ENCODE assay signal across 32 cellular contexts in the genomic region with DNA sequence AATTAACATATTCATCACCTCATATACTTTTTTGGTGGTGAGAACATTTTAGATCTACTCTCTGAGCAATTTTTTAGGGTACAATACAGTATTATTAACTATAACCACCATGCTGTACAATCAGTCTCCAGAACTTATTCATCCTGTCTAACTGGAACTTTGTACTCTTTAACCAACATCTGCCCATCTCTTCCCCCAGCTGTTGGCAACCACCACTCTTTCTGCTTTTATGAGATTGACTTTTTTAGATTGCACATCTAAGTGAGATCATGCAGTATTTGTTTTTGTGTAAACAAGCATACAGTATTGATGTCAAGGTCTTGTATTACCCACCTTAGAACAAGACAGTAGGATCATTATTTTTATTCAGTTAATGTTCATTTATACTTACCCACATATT.
A peak's percentile ranks its signal among the peaks of the same experiment; 100 is the strongest.
DNase-seq lines count a peak whose midpoint lies in the region; ATAC-seq, FAIRE-seq and TF ChIP-seq lines count a peak whose summit lies in the region.
"Had no signal": no experiment of that assay in that cellular context is flagged by ENCODE, and none has a peak within 500 bp of the region (broad histone marks: within the 10 kb centered on the region; RNA-seq: fewer than 3 reads in every experiment).

No MANE protein-coding gene starts in this region.

- FAIRE-seq in astrocyte (lab: Jason Lieb, UNC) (peak; percentile 94), pancreas (lab: Jason Lieb, UNC) (peak; percentile 20)

- H3K36me3 ChIP-seq in astrocyte (ENCODE audit: insufficient read depth, low read length) (no peaks in the 10 kb centered on the region), pancreas (no peaks in the 10 kb centered on the region)
- H3K36me3 ChIP-seq: gastrocnemius medialis, sigmoid colon, SJCRH30, upper lobe of left lung had no signal

- DNase-seq in DMS53 (lab: John Stamatoyannopoulos, UW) (peak; percentile 28), DMS53 treated with DMSO at 0.1 percent for 48 hours (lab: John Stamatoyannopoulos, UW; ENCODE audit: unreplicated experiment) (no peak), LNCaP clone FGC (ENCODE audit: low read depth) (peak; percentile 53), astrocyte (ENCODE audit: low read depth) (no peak), pancreas (no peak), NCI-H748 (lab: John Stamatoyannopoulos, UW; ENCODE audit: unreplicated experiment) (no peak), glomerular visceral epithelial cell (ENCODE audit: extremely low spot score) (no peak)
- no peak for DNase-seq in stimulated activated CD4-positive, alpha-beta T cell treated with anti-CD3 and anti-CD28 coated beads, Interleukin-4, amount 100 ng/mL, for 4 hours
- DNase-seq: activated CD4-positive, alpha-beta T cell treated with anti-CD3 and anti-CD28 coated beads, Interleukin-2, amount 50 U/mL, for 4 hours; activated CD8-positive, alpha-beta memory T cell treated with anti-CD3 and anti-CD28 coated beads, Interleukin-2, amount 50 U/mL, for 48 hours; amygdala; CD4-positive, alpha-beta memory T cell; DMS 273 treated with DMSO at 0.1 percent for 48 hours; gastrocnemius medialis; GOT3; KG1; mammary epithelial cell; mucosa of descending colon; NCI-H1436; NCI-H2081 treated with DMSO at 0.1 percent for 48 hours; NCI-H345; NCI-H774; occipital lobe; psoas muscle; RPMI8226; sigmoid colon; SJCRH30; upper lobe of left lung had no signal

- no peaks in the 10 kb centered on the region for H3K79me2 ChIP-seq in astrocyte (ENCODE audit: insufficient read depth, low read length)

- H3K9ac ChIP-seq in astrocyte (ENCODE audit: low read length): no peak overlapping the region

- H3K4me3 ChIP-seq in LNCaP clone FGC (ENCODE audit: low read depth, low read length) (no peak overlapping the region), astrocyte (ENCODE audit: insufficient read depth, low read depth, low read length) (no peak overlapping the region), pancreas (no peak overlapping the region)
- H3K4me3 ChIP-seq: gastrocnemius medialis, GM12878, mucosa of descending colon, psoas muscle, sigmoid colon, SJCRH30, upper lobe of left lung had no signal

- H3K36me3 Mint-ChIP-seq in astrocyte (ENCODE audit: low read depth, unreplicated experiment): no peaks in the 10 kb centered on the region
- H3K36me3 Mint-ChIP-seq: CD4-positive, alpha-beta memory T cell; natural killer cell treated with Interleukin-12 subunit alpha and Interleukin-12 subunit beta and Interleukin-15 and Interleukin-18, amount 100 ng/mL, for 72 hours had no signal

- H3K4me1 Mint-ChIP-seq in astrocyte (ENCODE audit: low read depth, unreplicated experiment): peaks cover 34% of the 10 kb centered on the region

- no peaks in the 10 kb centered on the region for H3K27me3 Mint-ChIP-seq in astrocyte (ENCODE audit: low read depth, unreplicated experiment)
- H3K27me3 Mint-ChIP-seq: activated naive CD4-positive, alpha-beta T cell treated with anti-CD3 and anti-CD28 coated beads, Interleukin-2, amount 50 U/mL, for 24 hours; CD4-positive, alpha-beta memory T cell; natural killer cell treated with Interleukin-12 subunit alpha and Interleukin-12 subunit beta and Interleukin-15 and Interleukin-18, amount 100 ng/mL, for 72 hours; stimulated activated memory B cell treated with anti-CD40 and anti-IgM and Interleukin-4, amounts not matched to agents 10 μg/mL and 1 μg/mL and 100 μg/mL, for 72 hours had no signal

- intact Hi-C loops in pancreas (cut with DNase I): no loop called here

- no peak for ATAC-seq in pancreas
- ATAC-seq: gastrocnemius medialis; psoas muscle; stimulated activated memory B cell treated with anti-CD40 and anti-IgM and Interleukin-4, amounts not matched to agents 10 μg/mL and 1 μg/mL and 100 μg/mL, for 72 hours had no signal

- no peaks in the 10 kb centered on the region for H4K20me1 ChIP-seq in astrocyte (ENCODE audit: insufficient read depth, low read length)

- peaks cover 3% of the 10 kb centered on the region for H3K4me1 ChIP-seq in astrocyte (ENCODE audit: insufficient read depth, low read length)
- H3K4me1 ChIP-seq in pancreas: no peaks in the 10 kb centered on the region
- H3K4me1 ChIP-seq: gastrocnemius medialis, psoas muscle, SJCRH30, upper lobe of left lung had no signal

- peak overlapping the region; percentile 27 for H3K27ac Mint-ChIP-seq in astrocyte (ENCODE audit: unreplicated experiment)
- H3K27ac Mint-ChIP-seq: CD4-positive, alpha-beta memory T cell; stimulated activated memory B cell treated with anti-CD40 and anti-IgM and Interleukin-4, amounts not matched to agents 10 μg/mL and 1 μg/mL and 100 μg/mL, for 72 hours had no signal

- peaks cover 2% of the 10 kb centered on the region for H3K9me3 Mint-ChIP-seq in astrocyte (ENCODE audit: unreplicated experiment)
- H3K9me3 Mint-ChIP-seq: activated naive CD4-positive, alpha-beta T cell treated with anti-CD3 and anti-CD28 coated beads, Interleukin-2, amount 50 U/mL, for 24 hours; CD4-positive, alpha-beta memory T cell; natural killer cell treated with Interleukin-12 subunit alpha and Interleukin-12 subunit beta and Interleukin-15 and Interleukin-18, amount 100 ng/mL, for 72 hours; stimulated activated memory B cell treated with anti-CD40 and anti-IgM and Interleukin-4, amounts not matched to agents 10 μg/mL and 1 μg/mL and 100 μg/mL, for 72 hours had no signal

- TF ChIP-seq CTCF in LNCaP clone FGC (IDR thresholded peaks at IDR 0.05; ENCODE audit: control insufficient read depth, extremely low read depth, insufficient read depth): no peak
- no peak for TF ChIP-seq CTCF in astrocyte (IDR thresholded peaks at IDR 0.05; ENCODE audit: insufficient read depth, low read depth, low read length)
- no peak for TF ChIP-seq CTCF in pancreas (IDR thresholded peaks at IDR 0.05)

- H3K27me3 ChIP-seq in astrocyte (ENCODE audit: insufficient read depth, low read length): no peaks in the 10 kb centered on the region
- H3K27me3 ChIP-seq in pancreas: peaks cover 0 to 8% (median 0%) of the 10 kb centered on the region in 4 donors
- H3K27me3 ChIP-seq: gastrocnemius medialis, sigmoid colon, SJCRH30, upper lobe of left lung had no signal

- no peak overlapping the region for H2AFZ ChIP-seq in astrocyte (ENCODE audit: low read depth, low read length)

- H3K4me3 Mint-ChIP-seq in astrocyte (ENCODE audit: unreplicated experiment): no peak overlapping the region
- H3K4me3 Mint-ChIP-seq: activated naive CD4-positive, alpha-beta T cell treated with anti-CD3 and anti-CD28 coated beads, Interleukin-2, amount 50 U/mL, for 24 hours; CD4-positive, alpha-beta memory T cell; stimulated activated memory B cell treated with anti-CD40 and anti-IgM and Interleukin-4, amounts not matched to agents 10 μg/mL and 1 μg/mL and 100 μg/mL, for 72 hours had no signal

- H3K27ac ChIP-seq in astrocyte (ENCODE audit: low read depth, low read length) (no peak overlapping the region), pancreas (no peak overlapping the region)
- H3K27ac ChIP-seq: gastrocnemius medialis, psoas muscle, sigmoid colon, SJCRH30, upper lobe of left lung had no signal

- H3K4me2 ChIP-seq in astrocyte (ENCODE audit: low read length): no peak overlapping the region

- H3K9me3 ChIP-seq in astrocyte (ENCODE audit: insufficient read depth, low read depth, low read length) (no peaks in the 10 kb centered on the region), pancreas (no peaks in the 10 kb centered on the region)
- H3K9me3 ChIP-seq: gastrocnemius medialis, mucosa of descending colon, psoas muscle, sigmoid colon, SJCRH30, upper lobe of left lung had no signal

Comparison
In these comparisons a context has a peak if more than half of its experiments do, and no peak if none do; other contexts are left out.
1. DNase-seq: peak in DMS53 (single experiment) and LNCaP clone FGC (single experiment); none in DMS53 treated with DMSO at 0.1 percent for 48 hours (single experiment), astrocyte (single experiment), pancreas (0 of 6), NCI-H748 (single experiment), stimulated activated CD4-positive, alpha-beta T cell treated with anti-CD3 and anti-CD28 coated beads, Interleukin-4, amount 100 ng/mL, for 4 hours (0 of 2) and glomerular visceral epithelial cell (single experiment).